Comparison of ENCODE assay signal across 8 cellular contexts in the genomic region with DNA sequence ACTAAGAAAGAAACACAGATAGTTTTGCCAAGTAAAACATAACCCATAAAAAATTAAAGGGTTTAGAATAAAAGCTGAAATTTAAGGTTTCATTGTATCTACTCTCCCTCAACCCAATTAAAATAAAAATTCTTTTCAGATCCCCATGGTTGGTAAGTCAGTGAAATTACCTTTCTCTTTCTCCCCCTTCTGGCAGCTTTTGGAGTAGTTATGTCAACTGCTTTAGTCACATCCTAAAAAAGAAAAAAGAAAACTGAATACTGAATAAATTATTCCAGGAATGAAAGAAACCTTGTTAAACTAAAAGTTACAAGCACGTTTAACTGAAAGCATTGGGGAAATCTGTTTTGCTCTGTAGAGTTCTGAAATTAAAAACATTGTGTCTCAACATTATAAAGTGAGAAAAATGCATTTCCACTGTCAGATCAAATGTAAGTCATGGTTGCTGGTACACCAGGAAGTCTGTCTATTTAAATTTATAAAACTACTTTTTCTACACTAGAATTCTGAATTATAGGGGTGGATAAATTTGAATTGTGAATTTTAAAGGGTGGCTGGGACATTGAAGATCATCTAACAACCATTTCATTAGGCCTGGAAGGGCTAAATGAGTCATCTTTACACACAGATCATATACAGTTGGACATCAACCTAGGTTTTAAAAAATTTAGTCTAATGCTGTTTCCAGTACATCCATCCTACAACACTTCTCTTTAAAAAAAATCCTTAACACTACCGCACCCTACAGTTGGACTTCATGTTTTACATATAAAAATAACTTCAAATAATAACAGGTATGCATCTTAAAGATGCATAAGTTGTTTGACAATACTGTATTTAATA. TPM values are rescaled to one million over a fixed set of nuclear protein-coding genes. Genes with fewer than 3 reads are reported as not detected.
DNase-seq lines count a peak whose midpoint lies in the region; ATAC-seq and TF ChIP-seq lines count a peak whose summit lies in the region.

No MANE protein-coding gene starts in this region.

- H3K4me3 Mint-ChIP-seq in activated CD8-positive, alpha-beta T cell treated with anti-CD3 and anti-CD28 coated beads for 36 hours, result no peak overlapping the region
- H3K4me3 Mint-ChIP-seq in activated CD8-positive, alpha-beta T cell treated with anti-CD3 and anti-CD28 coated beads, Interleukin-2, amount 10 ng/mL, durations not matched to agents 7 days and 5 days, result no peak overlapping the region
- no peak overlapping the region for H3K4me3 Mint-ChIP-seq in stimulated activated memory B cell treated with anti-CD40 and anti-IgM and Interleukin-4, amounts not matched to agents 10 μg/mL and 1 μg/mL and 100 μg/mL, for 72 hours

- no peaks in the 10 kb centered on the region for H3K9me3 Mint-ChIP-seq in activated CD8-positive, alpha-beta T cell treated with anti-CD3 and anti-CD28 coated beads for 36 hours
- no peaks in the 10 kb centered on the region for H3K9me3 Mint-ChIP-seq in activated CD8-positive, alpha-beta T cell treated with anti-CD3 and anti-CD28 coated beads, Interleukin-2, amount 10 ng/mL, durations not matched to agents 7 days and 5 days (ENCODE audit: insufficient read depth)
- H3K9me3 Mint-ChIP-seq in stimulated activated memory B cell treated with anti-CD40 and anti-IgM and Interleukin-4, amounts not matched to agents 10 μg/mL and 1 μg/mL and 100 μg/mL, for 72 hours, result no peaks in the 10 kb centered on the region

- no peak overlapping the region for H3K4me3 ChIP-seq in epithelial cell of proximal tubule (ENCODE audit: low read depth, low read length)

- peaks cover 40% of the 10 kb centered on the region for H3K36me3 Mint-ChIP-seq in activated CD8-positive, alpha-beta T cell treated with anti-CD3 and anti-CD28 coated beads for 36 hours (ENCODE audit: low read depth)
- H3K36me3 Mint-ChIP-seq in activated CD8-positive, alpha-beta T cell treated with anti-CD3 and anti-CD28 coated beads, Interleukin-2, amount 10 ng/mL, durations not matched to agents 7 days and 5 days (ENCODE audit: low read depth), result peaks cover 51% of the 10 kb centered on the region
- peaks cover 32% of the 10 kb centered on the region for H3K36me3 Mint-ChIP-seq in stimulated activated memory B cell treated with anti-CD40 and anti-IgM and Interleukin-4, amounts not matched to agents 10 μg/mL and 1 μg/mL and 100 μg/mL, for 72 hours

- H3K4me1 Mint-ChIP-seq in activated CD8-positive, alpha-beta T cell treated with anti-CD3 and anti-CD28 coated beads for 36 hours (ENCODE audit: low read depth), result peaks cover 35% of the 10 kb centered on the region
- H3K4me1 Mint-ChIP-seq in activated CD8-positive, alpha-beta T cell treated with anti-CD3 and anti-CD28 coated beads, Interleukin-2, amount 10 ng/mL, durations not matched to agents 7 days and 5 days (ENCODE audit: low read depth), result peaks cover 19% of the 10 kb centered on the region
- H3K4me1 Mint-ChIP-seq in stimulated activated memory B cell treated with anti-CD40 and anti-IgM and Interleukin-4, amounts not matched to agents 10 μg/mL and 1 μg/mL and 100 μg/mL, for 72 hours, result peaks cover 27% of the 10 kb centered on the region

- CTCF ChIA-PET in activated CD8-positive, alpha-beta T cell treated with anti-CD3 and anti-CD28 coated beads for 36 hours (lab: Charles Lee), result interaction anchor here (1.0 kb wide), 1 partner anchor 9 kb away, joined by 3 read pairs; no protein-coding TSS in a partner anchor
- CTCF ChIA-PET in activated CD8-positive, alpha-beta T cell treated with anti-CD3 and anti-CD28 coated beads, Interleukin-2, amount 10 ng/mL, durations not matched to agents 7 days and 5 days (lab: Charles Lee), result interaction anchor here (1.0 to 1.1 kb wide), 2 partner anchors 17 to 186 kb away, joined by 3 read pairs; no protein-coding TSS in a partner anchor

- TF ChIP-seq CTCF in activated CD8-positive, alpha-beta T cell treated with anti-CD3 and anti-CD28 coated beads for 36 hours (IDR thresholded peaks at IDR 0.05), result peak; percentile 68
- TF ChIP-seq CTCF in epithelial cell of proximal tubule (conservative IDR thresholded peaks at IDR 0.05; ENCODE audit: low read depth, low read length), result peak; percentile 54

- POLR2A ChIA-PET in activated CD8-positive, alpha-beta T cell treated with anti-CD3 and anti-CD28 coated beads for 36 hours (lab: Charles Lee), result no interaction called here
- POLR2A ChIA-PET in activated CD8-positive, alpha-beta T cell treated with anti-CD3 and anti-CD28 coated beads, Interleukin-2, amount 10 ng/mL, durations not matched to agents 7 days and 5 days (lab: Charles Lee), result no interaction called here

- ATAC-seq in activated CD8-positive, alpha-beta T cell treated with anti-CD3 and anti-CD28 coated beads for 36 hours, result peak; percentile 65
- ATAC-seq in activated CD8-positive, alpha-beta T cell treated with anti-CD3 and anti-CD28 coated beads, Interleukin-2, amount 10 ng/mL, durations not matched to agents 7 days and 5 days, result no peak
- no peak for ATAC-seq in stimulated activated memory B cell treated with anti-CD40 and anti-IgM and Interleukin-4, amounts not matched to agents 10 μg/mL and 1 μg/mL and 100 μg/mL, for 72 hours
- no peak for ATAC-seq in GM18519 (IDR thresholded peaks at IDR 0.05; ENCODE audit: low FRiP score, unreplicated experiment)

- intact Hi-C loops in activated CD8-positive, alpha-beta T cell treated with anti-CD3 and anti-CD28 coated beads for 36 hours (cut with micrococcal nuclease), result no loop called here

- H3K27ac Mint-ChIP-seq in activated CD8-positive, alpha-beta T cell treated with anti-CD3 and anti-CD28 coated beads for 36 hours, result peak overlapping the region; percentile 75
- H3K27ac Mint-ChIP-seq in activated CD8-positive, alpha-beta T cell treated with anti-CD3 and anti-CD28 coated beads, Interleukin-2, amount 10 ng/mL, durations not matched to agents 7 days and 5 days, result no peak overlapping the region
- H3K27ac Mint-ChIP-seq in stimulated activated memory B cell treated with anti-CD40 and anti-IgM and Interleukin-4, amounts not matched to agents 10 μg/mL and 1 μg/mL and 100 μg/mL, for 72 hours, result peak overlapping the region; percentile 36

- no peaks in the 10 kb centered on the region for H3K27me3 Mint-ChIP-seq in activated CD8-positive, alpha-beta T cell treated with anti-CD3 and anti-CD28 coated beads for 36 hours
- H3K27me3 Mint-ChIP-seq in activated CD8-positive, alpha-beta T cell treated with anti-CD3 and anti-CD28 coated beads, Interleukin-2, amount 10 ng/mL, durations not matched to agents 7 days and 5 days (ENCODE audit: low read depth), result no peaks in the 10 kb centered on the region
- H3K27me3 Mint-ChIP-seq in stimulated activated memory B cell treated with anti-CD40 and anti-IgM and Interleukin-4, amounts not matched to agents 10 μg/mL and 1 μg/mL and 100 μg/mL, for 72 hours, result no peaks in the 10 kb centered on the region

- no peak for DNase-seq in activated CD8-positive, alpha-beta T cell treated with anti-CD3 and anti-CD28 coated beads for 36 hours
- no peak for DNase-seq in activated CD8-positive, alpha-beta T cell treated with anti-CD3 and anti-CD28 coated beads, Interleukin-2, amount 10 ng/mL, durations not matched to agents 7 days and 5 days
- DNase-seq in RKO (ENCODE audit: low spot score) (peak; percentile 42), epithelial cell of proximal tubule (ENCODE audit: low read depth) (no peak), NCI-H345 treated with DMSO at 0.1 percent for 48 hours (lab: John Stamatoyannopoulos, UW; ENCODE audit: unreplicated experiment) (no peak), NCI-H1048 (lab: John Stamatoyannopoulos, UW) (no peak)

RNA-seq across cellular contexts. Expression of a gene that starts 24.7 kb away (rescaled TPM):
- total RNA-seq in activated CD8-positive, alpha-beta T cell treated with anti-CD3 and anti-CD28 coated beads for 36 hours, result 100 to 1,000 TPM; 123 to 132 TPM
- total RNA-seq in activated CD8-positive, alpha-beta T cell treated with anti-CD3 and anti-CD28 coated beads, Interleukin-2, amount 10 ng/mL, durations not matched to agents 7 days and 5 days, result 100 to 1,000 TPM; 132 to 138 TPM
- total RNA-seq in epithelial cell of proximal tubule, result 61.1 and 69.8 TPM in 2 replicates
